Comparison of ENCODE assay signal across 11 cellular contexts in genomic region chr1:112935474-112936289, GRCh38. TPM values are rescaled to one million over a fixed set of nuclear protein-coding genes. Genes with fewer than 3 reads are reported as not detected.
A peak's percentile ranks its signal among the peaks of the same experiment; 100 is the strongest.
DNase-seq lines count a peak whose midpoint lies in the region; ATAC-seq and TF ChIP-seq lines count a peak whose summit lies in the region.
"Had no signal": no experiment of that assay in that cellular context is flagged by ENCODE, and none has a peak within 500 bp of the region (broad histone marks: within the 10 kb centered on the region; RNA-seq: fewer than 3 reads in every experiment).

No MANE protein-coding gene starts in this region.

- POLR2A ChIA-PET in PC-9 (lab: Charles Lee; ENCODE audit: unreplicated experiment) = interaction anchor here (0.6 to 0.8 kb wide), 5 partner anchors 8 to 478 kb away, joined by 3 to 6 read pairs (median 4); no protein-coding TSS in a partner anchor

- TF ChIP-seq CTCF in PC-9 (conservative IDR thresholded peaks at IDR 0.05) (no peak), choroid plexus epithelial cell (conservative IDR thresholded peaks at IDR 0.05; ENCODE audit: low read depth, low read length) (no peak)

- peak overlapping the region; percentile 77 for H3K27ac Mint-ChIP-seq in activated T-cell treated with anti-CD3 and anti-CD28 coated beads, Interleukin-2, amount 50 U/mL, for 24 hours

- no peak for ATAC-seq in GM21619 (IDR thresholded peaks at IDR 0.05; ENCODE audit: unreplicated experiment)
- no peak for ATAC-seq in GM18861 (IDR thresholded peaks at IDR 0.05; ENCODE audit: unreplicated experiment)
- no peak for ATAC-seq in HG02759 (IDR thresholded peaks at IDR 0.05; ENCODE audit: unreplicated experiment)

- no peak overlapping the region for H3K9ac ChIP-seq in skeletal muscle satellite cell (ENCODE audit: low read depth, low read length)
- H3K9ac ChIP-seq: BLaER1 treated with 17β-estradiol and CSF1 and Interleukin-3, amounts not matched to agents 10 nM and 100 nM had no signal

- intact Hi-C loops in PC-9 (cut with micrococcal nuclease; ENCODE audit: unreplicated experiment) = loop anchor here (2.0 kb wide), 2 partner anchors 19 to 31 kb away; no protein-coding TSS in a partner anchor

- no peaks in the 10 kb centered on the region for H3K9me2 ChIP-seq in PC-9 (ENCODE audit: insufficient read depth)

- peaks cover 50% of the 10 kb centered on the region for H3K4me1 Mint-ChIP-seq in activated T-cell treated with anti-CD3 and anti-CD28 coated beads, Interleukin-2, amount 50 U/mL, for 24 hours (ENCODE audit: low read depth)

- H3K9me3 ChIP-seq in PC-9 (ENCODE audit: insufficient read depth, low read depth) (no peaks in the 10 kb centered on the region), skeletal muscle satellite cell (replicated peaks; ENCODE audit: low read length) (no peaks in the 10 kb centered on the region)
- H3K9me3 ChIP-seq: BLaER1 treated with 17β-estradiol and CSF1 and Interleukin-3, amounts not matched to agents 10 nM and 100 nM; sigmoid colon; transverse colon had no signal

- H3K36me3 Mint-ChIP-seq in activated T-cell treated with anti-CD3 and anti-CD28 coated beads, Interleukin-2, amount 50 U/mL, for 24 hours (ENCODE audit: low read depth) = peaks cover 46% of the 10 kb centered on the region

- no peak overlapping the region for H3K4me3 Mint-ChIP-seq in activated T-cell treated with anti-CD3 and anti-CD28 coated beads, Interleukin-2, amount 50 U/mL, for 24 hours

- no peaks in the 10 kb centered on the region for H3K27me3 Mint-ChIP-seq in activated T-cell treated with anti-CD3 and anti-CD28 coated beads, Interleukin-2, amount 50 U/mL, for 24 hours

- H3K36me3 ChIP-seq in PC-9 (ENCODE audit: low read depth) = peaks cover 6% of the 10 kb centered on the region; the same call in 1 of the 2 replicates
- no peaks in the 10 kb centered on the region for H3K36me3 ChIP-seq in skeletal muscle satellite cell (ENCODE audit: insufficient read depth, low read length)
- H3K36me3 ChIP-seq: sigmoid colon, transverse colon had no signal

- CTCF ChIA-PET in PC-9 (lab: Charles Lee) = interaction anchor here (0.7 to 1.5 kb wide), 2 partner anchors 137 to 458 kb away, joined by 4 to 6 read pairs; partner anchors contain the start of gene LRIG2

- peak overlapping the region; percentile 58 for H3K4me2 ChIP-seq in PC-9
- peak overlapping the region; percentile 46 for H3K4me2 ChIP-seq in skeletal muscle satellite cell (ENCODE audit: low read length)

- H3K4me3 ChIP-seq in PC-9 (peak overlapping the region; percentile 20; the same call in 1 of the 2 replicates), choroid plexus epithelial cell (ENCODE audit: low read depth, low read length) (no peak overlapping the region), skeletal muscle satellite cell (ENCODE audit: low read length) (no peak overlapping the region)
- H3K4me3 ChIP-seq: BLaER1 treated with 17β-estradiol and CSF1 and Interleukin-3, amounts not matched to agents 10 nM and 100 nM; sigmoid colon; transverse colon had no signal

- H3K4me1 ChIP-seq in PC-9 (replicated peaks; ENCODE audit: insufficient read depth) = peaks cover 39% of the 10 kb centered on the region
- H3K4me1 ChIP-seq in skeletal muscle satellite cell (ENCODE audit: control insufficient read depth, insufficient read depth, low read length) = peaks cover 38% of the 10 kb centered on the region

- H3K27me3 ChIP-seq in PC-9 (ENCODE audit: insufficient read depth, low read depth) = no peaks in the 10 kb centered on the region
- no peaks in the 10 kb centered on the region for H3K27me3 ChIP-seq in skeletal muscle satellite cell (ENCODE audit: control insufficient read depth, insufficient read depth, low read length)
- H3K27me3 ChIP-seq: BLaER1 treated with 17β-estradiol and CSF1 and Interleukin-3, amounts not matched to agents 10 nM and 100 nM; sigmoid colon; transverse colon had no signal

- peaks cover 81% of the 10 kb centered on the region for H3K79me2 ChIP-seq in PC-9 (ENCODE audit: low read depth)

- H2AFZ ChIP-seq in PC-9 = peak overlapping the region; percentile 46

- no peaks in the 10 kb centered on the region for H3K9me3 Mint-ChIP-seq in activated T-cell treated with anti-CD3 and anti-CD28 coated beads, Interleukin-2, amount 50 U/mL, for 24 hours

- no peak for DNase-seq in activated T-cell treated with anti-CD3 and anti-CD28 coated beads, Interleukin-2, amount 50 U/mL, for 24 hours
- no peak for DNase-seq in activated T-cell treated with anti-CD3 and anti-CD28 coated beads for 4 hours
- peak in 1 of 2 experiments; percentile 56 for DNase-seq in PC-9
- DNase-seq in choroid plexus epithelial cell (ENCODE audit: low read depth) = peak; percentile 89
- DNase-seq: sigmoid colon, transverse colon had no signal

- H3K27ac ChIP-seq in PC-9 = peak overlapping the region; percentile 93

- BruUV-seq in PC-9 (replicated peaks; lab: Mats Ljungman, UMichigan) = TSS peak; percentile 61

- peaks cover 41% of the 10 kb centered on the region for H3F3A ChIP-seq in PC-9 (ENCODE audit: insufficient read depth, low read depth)

- no peaks in the 10 kb centered on the region for H4K20me1 ChIP-seq in PC-9 (ENCODE audit: insufficient read depth)

RNA-seq across cellular contexts. Expression of gene SLC16A1, which starts 20.3 kb away (rescaled TPM):
- 52.9 and 74.6 TPM in 2 replicates for total RNA-seq in PC-9 (2021)
- 122 and 130 TPM in 2 replicates for total RNA-seq in skeletal muscle satellite cell (2012; rRNA removed)
